1 cellular context compared by ENCODE assay signal in genomic region chr6:52576392-52577021, GRCh38.
TF ChIP-seq lines count a peak whose summit lies in the region.

No MANE protein-coding gene starts in this region.

TF ChIP-seq in HepG2, 621 proteins besides CTCF, POLR2A, EP300 and RAD21 (continued from another document and continues in another):
- TF ChIP-seq AFF4 (CRISPR knock-in tag; IDR thresholded peaks at IDR 0.05) (peak; percentile 65; the same call in 1 of the 2 replicates), ZNF329 (CRISPR knock-in tag; IDR thresholded peaks at IDR 0.05; ENCODE audit: low read depth) (peak; percentile 6), AHR (CRISPR knock-in tag; IDR thresholded peaks at IDR 0.05) (no peak), ZNF772 (CRISPR knock-in tag; IDR thresholded peaks at IDR 0.05) (0 out of 2 replicates have a peak, but pooled peaks have one; percentile 74), ZNF660 (CRISPR knock-in tag; IDR thresholded peaks at IDR 0.05; ENCODE audit: borderline replicate concordance, low read depth) (0 out of 2 replicates have a peak, but pooled peaks have one; percentile 66), ZNF589 (CRISPR knock-in tag; conservative IDR thresholded peaks at IDR 0.05) (no peak), ZNF501 (CRISPR knock-in tag; IDR thresholded peaks at IDR 0.05) (peak; percentile 72), ZNF839 (CRISPR knock-in tag; IDR thresholded peaks at IDR 0.05; ENCODE audit: borderline replicate concordance) (peak; percentile 82; the same call in 1 of the 2 replicates), SRY (CRISPR knock-in tag; IDR thresholded peaks at IDR 0.05) (peak; percentile 55; the same call in 1 of the 2 replicates), RBM39 (IDR thresholded peaks at IDR 0.05; ENCODE audit: low read depth, low read length, poor library complexity, severe bottlenecking) (peak; percentile 39), RFX3 (CRISPR knock-in tag; IDR thresholded peaks at IDR 0.05) (no peak), ZNF230 (CRISPR knock-in tag; IDR thresholded peaks at IDR 0.05) (peak; percentile 93), ARNT2 (CRISPR knock-in tag; IDR thresholded peaks at IDR 0.05; ENCODE audit: low read depth) (peak; percentile 68; the same call in 1 of the 2 replicates), NFYC (CRISPR knock-in tag; IDR thresholded peaks at IDR 0.05) (0 out of 2 replicates have a peak, but pooled peaks have one; percentile 31), ZHX1 (CRISPR knock-in tag; IDR thresholded peaks at IDR 0.05; ENCODE audit: low read depth) (no peak), AHDC1 (CRISPR knock-in tag; IDR thresholded peaks at IDR 0.05; ENCODE audit: borderline replicate concordance) (peak; percentile 13; the same call in 1 of the 2 replicates), ZNF713 (CRISPR knock-in tag; IDR thresholded peaks at IDR 0.05) (0 out of 2 replicates have a peak, but pooled peaks have one; percentile 20), ZNF280B (CRISPR knock-in tag; IDR thresholded peaks at IDR 0.05; ENCODE audit: borderline replicate concordance) (peak; percentile 80; the same call in 1 of the 2 replicates), CCDC6 (CRISPR knock-in tag; IDR thresholded peaks at IDR 0.05) (peak; percentile 83), NAIF1 (CRISPR knock-in tag; IDR thresholded peaks at IDR 0.05; ENCODE audit: borderline replicate concordance) (0 out of 2 replicates have a peak, but pooled peaks have one; percentile 54), NR2F2 (IDR thresholded peaks at IDR 0.05; ENCODE audit: borderline replicate concordance, low read depth) (no peak; the same call in 1 of the 2 replicates), SOX13 (IDR thresholded peaks at IDR 0.05) (no peak), SOX13 (CRISPR knock-in tag; conservative IDR thresholded peaks at IDR 0.05 in 1 of 2, IDR thresholded peaks at IDR 0.05 in 1 of 2) (no peak), MBNL3 (CRISPR knock-in tag; conservative IDR thresholded peaks at IDR 0.05) (no peak), SMAD3 (CRISPR knock-in tag; IDR thresholded peaks at IDR 0.05) (no peak), REST (IDR thresholded peaks at IDR 0.05; ENCODE audit: borderline replicate concordance in 1 of 2, low read depth in 1 of 2, low read length in 2 of 2) (peak in 1 of 2 experiments; percentile 15; a peak in 1 of 4 replicates), ZFP1 (CRISPR knock-in tag; IDR thresholded peaks at IDR 0.05) (0 out of 2 replicates have a peak, but pooled peaks have one; percentile 13), PHF21A (CRISPR knock-in tag; IDR thresholded peaks at IDR 0.05) (0 out of 2 replicates have a peak, but pooled peaks have one; percentile 6), GTF3A (CRISPR knock-in tag; conservative IDR thresholded peaks at IDR 0.05) (0 out of 2 replicates have a peak, but pooled peaks have one; percentile 3), DBP (CRISPR knock-in tag; IDR thresholded peaks at IDR 0.05; ENCODE audit: not compliant biosample characterization) (no peak), ZNF513 (CRISPR knock-in tag; conservative IDR thresholded peaks at IDR 0.05) (no peak), TFAP4 (IDR thresholded peaks at IDR 0.05; ENCODE audit: borderline replicate concordance, low read depth) (peak; percentile 40; the same call in 1 of the 2 replicates), KDM5A (IDR thresholded peaks at IDR 0.05; ENCODE audit: borderline replicate concordance, low read length) (peak; percentile 63), XRCC5 (optimal IDR thresholded peaks at IDR 0.05; ENCODE audit: low read length) (peak; percentile 88), MLLT10 (CRISPR knock-in tag; IDR thresholded peaks at IDR 0.05) (no peak)
